13 cellular contexts compared by ENCODE assay signal in the genomic region with DNA sequence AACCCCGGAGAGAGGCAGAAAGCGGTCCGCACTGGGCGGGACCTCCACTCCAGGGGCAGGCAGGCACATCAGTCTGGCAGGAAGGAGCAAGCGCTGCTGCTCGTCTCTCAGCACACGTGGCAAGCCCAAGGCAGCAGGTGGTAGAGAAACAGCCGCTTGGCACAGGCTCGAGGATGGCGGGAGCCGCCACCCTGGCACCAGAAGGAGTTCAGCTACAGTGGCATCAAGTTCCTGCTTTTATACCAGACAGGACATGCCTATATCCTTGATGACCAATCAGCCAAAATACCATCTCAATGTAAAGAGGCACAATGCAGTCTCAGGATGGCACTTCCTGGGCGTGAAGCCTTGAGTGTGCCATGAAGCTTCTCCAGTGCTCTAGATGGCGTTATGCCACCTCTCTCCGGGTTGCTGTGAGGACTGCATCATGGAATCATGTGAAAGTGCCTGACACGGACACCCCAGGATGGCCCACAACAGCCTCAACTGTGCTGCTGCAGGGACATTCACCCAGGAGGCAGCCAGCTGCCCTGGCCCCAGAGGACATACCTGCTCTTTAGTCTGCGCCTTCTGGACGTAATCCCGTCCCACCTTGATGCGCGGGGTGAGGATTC.
DNase-seq lines count a peak whose midpoint lies in the region; ATAC-seq, FAIRE-seq and TF ChIP-seq lines count a peak whose summit lies in the region.
"Had no signal": no experiment of that assay in that cellular context is flagged by ENCODE, and none has a peak within 500 bp of the region (broad histone marks: within the 10 kb centered on the region; RNA-seq: fewer than 3 reads in every experiment).

No MANE protein-coding gene starts in this region.

- no peak overlapping the region for H3K9ac ChIP-seq in endodermal cell (ENCODE audit: extremely low read depth, low read length, poor library complexity, severe bottlenecking)

- H3K4me3 Mint-ChIP-seq in endodermal cell: no peak overlapping the region

- H3K36me3 Mint-ChIP-seq in endodermal cell (ENCODE audit: low read depth): peaks cover 74% of the 10 kb centered on the region

- H3K9me3 Mint-ChIP-seq in endodermal cell: no peaks in the 10 kb centered on the region

- in situ Hi-C loops in gastrocnemius medialis (cut with MboI; ENCODE audit: low sequenced_read_pairs in 4 of 4): no loop called here

- no peak for DNase-seq in GM12892 (ENCODE audit: insufficient read length)
- DNase-seq in NCI-H2196 treated with DMSO at 0.1 percent for 48 hours (lab: John Stamatoyannopoulos, UW; ENCODE audit: unreplicated experiment): peak; percentile 51
- DNase-seq in gastrocnemius medialis: peak; percentile 63 to 87
- DNase-seq in endodermal cell: no peak
- DNase-seq in NAMALWA (ENCODE audit: low spot score): no peak
- DNase-seq: activated CD4-positive, CD25-positive, alpha-beta regulatory T cell; activated effector memory CD4-positive, alpha-beta T cell treated with anti-CD3 and anti-CD28 coated beads, Interleukin-2, amount 50 U/mL, for 16 hours; NCI-H526 treated with DMSO at 0.1 percent for 48 hours; SJCRH30 had no signal

- FAIRE-seq in GM12892 (lab: Jason Lieb, UNC): no peak

- no peak for TF ChIP-seq CTCF in gastrocnemius medialis (IDR thresholded peaks at IDR 0.05 in 4 of 5, conservative IDR thresholded peaks at IDR 0.05 in 1 of 5)
- TF ChIP-seq CTCF in endodermal cell (conservative IDR thresholded peaks at IDR 0.05): no peak

- intact Hi-C loops in gastrocnemius medialis (cut with DNase I; ENCODE audit: low total_unique reads): loop anchor here (5.0 kb wide), 1 partner anchor 150 kb away; no protein-coding TSS in a partner anchor

- H3K4me3 ChIP-seq in gastrocnemius medialis (no peak overlapping the region), endodermal cell (ENCODE audit: low read length) (no peak overlapping the region)
- H3K4me3 ChIP-seq: SJCRH30 had no signal

- no peaks in the 10 kb centered on the region for H3K27me3 ChIP-seq in gastrocnemius medialis
- no peaks in the 10 kb centered on the region for H3K27me3 ChIP-seq in endodermal cell (ENCODE audit: control insufficient read depth, insufficient read depth, low read length, poor library complexity, severe bottlenecking)
- H3K27me3 ChIP-seq: SJCRH30 had no signal

- 92 to 95% methylated on average over 16 to 20 of the region's 20 CpGs for WGBS in endodermal cell (ENCODE audit: insufficient coverage in 1 of 2, insufficient read length in 1 of 2), 2 experiments

- H3K9me3 ChIP-seq in gastrocnemius medialis (no peaks in the 10 kb centered on the region), endodermal cell (ENCODE audit: control insufficient read depth, low read length) (no peaks in the 10 kb centered on the region)
- H3K9me3 ChIP-seq: SJCRH30 had no signal

- ATAC-seq in esophagus mucosa (peak; percentile 58), gastrocnemius medialis (peak; percentile 86 to 96), GM21786 (IDR thresholded peaks at IDR 0.05; ENCODE audit: unreplicated experiment) (no peak)
- ATAC-seq: sciatic nerve had no signal

- H3K36me3 ChIP-seq in gastrocnemius medialis (peaks cover 0 to 95% of the 10 kb centered on the region in 2 donors), endodermal cell (ENCODE audit: control insufficient read depth, insufficient read depth, low read length) (peaks cover 96% of the 10 kb centered on the region)

- no peaks in the 10 kb centered on the region for H3K4me1 Mint-ChIP-seq in endodermal cell

- peak overlapping the region; percentile 82 to 84 (median 84) for H3K27ac ChIP-seq in gastrocnemius medialis
- no peak overlapping the region for H3K27ac ChIP-seq in endodermal cell (ENCODE audit: low read depth, low read length)
- H3K27ac ChIP-seq: HL-60, SJCRH30 had no signal

- TF ChIP-seq POLR2A in GM12892 (IDR thresholded peaks at IDR 0.05; ENCODE audit: low read depth, low read length) (peak; percentile 42; the same call in 1 of the 2 replicates), gastrocnemius medialis (IDR thresholded peaks at IDR 0.05) (peak in 1 of 2 donors; percentile 17)

- H3K4me1 ChIP-seq in gastrocnemius medialis (peaks cover 4 to 16% of the 10 kb centered on the region in 2 donors), endodermal cell (ENCODE audit: control insufficient read depth, insufficient read depth, low read length) (no peaks in the 10 kb centered on the region)

- H3K27me3 Mint-ChIP-seq in endodermal cell (ENCODE audit: insufficient read depth): no peaks in the 10 kb centered on the region

- no peak overlapping the region for H3K27ac Mint-ChIP-seq in endodermal cell

Comparison
In these comparisons a context has a peak if more than half of its experiments do, and no peak if none do; other contexts are left out.
1. DNase-seq: peak in NCI-H2196 treated with DMSO at 0.1 percent for 48 hours (single experiment) and gastrocnemius medialis (2 of 2); none in GM12892 (single experiment), endodermal cell (single experiment) and NAMALWA (single experiment).